8 cellular contexts compared by ENCODE assay signal in genomic region chr14:32417956-32418552, GRCh38.
DNase-seq lines count a peak whose midpoint lies in the region; ATAC-seq, FAIRE-seq and TF ChIP-seq lines count a peak whose summit lies in the region.
"Had no signal": no experiment of that assay in that cellular context is flagged by ENCODE, and none has a peak within 500 bp of the region (broad histone marks: within the 10 kb centered on the region; RNA-seq: fewer than 3 reads in every experiment).

No MANE protein-coding gene starts in this region.

- H3K27me3 ChIP-seq in SK-N-SH (ENCODE audit: insufficient read depth) (no peaks in the 10 kb centered on the region), heart left ventricle (no peaks in the 10 kb centered on the region), stomach (no peaks in the 10 kb centered on the region)

- TF ChIP-seq POLR2A in heart left ventricle (IDR thresholded peaks at IDR 0.05) (no peak), stomach (IDR thresholded peaks at IDR 0.05) (no peak)

- ATAC-seq in heart left ventricle = peak; percentile 18 to 50 (median 40)

- H3K9me2 ChIP-seq in SK-N-SH = no peaks in the 10 kb centered on the region

- POLR2A ChIA-PET in SK-N-SH (lab: Yijun Ruan, JAX) = no interaction called here

- H3K27ac ChIP-seq in SK-N-SH (ENCODE audit: low read depth in 2 of 2, low read length in 1 of 2) = peak overlapping the region; percentile 94 to 95
- H3K27ac ChIP-seq in heart left ventricle = peak overlapping the region; percentile 56 to 85 (median 76)
- H3K27ac ChIP-seq in stomach = no peak overlapping the region

- no peaks in the 10 kb centered on the region for H3K9me3 ChIP-seq in SK-N-SH
- H3K9me3 ChIP-seq in heart left ventricle = peaks cover 0 to 11% (median 0%) of the 10 kb centered on the region in 12 donors
- H3K9me3 ChIP-seq in stomach = peaks cover 0 to 9% (median 3%) of the 10 kb centered on the region in 4 donors

- peaks cover 51% of the 10 kb centered on the region for H3F3A ChIP-seq in SK-N-SH (replicated peaks; ENCODE audit: insufficient read depth)

- no peak for TF ChIP-seq CTCF in SK-N-SH (IDR thresholded peaks at IDR 0.05)
- no peak for TF ChIP-seq CTCF in heart left ventricle (IDR thresholded peaks at IDR 0.05)
- no peak for TF ChIP-seq CTCF in stomach (IDR thresholded peaks at IDR 0.05)

- 12% methylated on average over 4 of the region's 4 CpGs for WGBS in SK-N-SH (ENCODE audit: low lambda C conversion rate)
- 27 to 30% (median 28%) methylated on average over 4 of the region's 4 CpGs for WGBS in heart left ventricle, 4 donors
- WGBS in stomach, 5 donors = 29 to 38% (median 36%) methylated on average over 4 of the region's 4 CpGs

- H2AFZ ChIP-seq in SK-N-SH (ENCODE audit: low read depth) = peak overlapping the region; percentile 37; the same call in 1 of the 2 replicates

- H3K9ac ChIP-seq in SK-N-SH = peak overlapping the region; percentile 68

- H3K4me1 ChIP-seq in SK-N-SH (ENCODE audit: control insufficient read depth in 1 of 2, insufficient read depth in 2 of 2, low read depth in 1 of 2, low read length in 1 of 2) = peaks cover 32 to 37% of the 10 kb centered on the region in 2 experiments; a peak in 3 of 4 replicates
- peaks cover 0 to 29% (median 11%) of the 10 kb centered on the region in 12 donors for H3K4me1 ChIP-seq in heart left ventricle
- H3K4me1 ChIP-seq in stomach = peaks cover 0 to 11% (median 5%) of the 10 kb centered on the region in 4 donors

- CTCF ChIA-PET in SK-N-SH (lab: Yijun Ruan, JAX) = no interaction called here

- TF ChIP-seq EP300 in SK-N-SH (IDR thresholded peaks at IDR 0.05; ENCODE audit: borderline replicate concordance in 1 of 2, low read depth in 1 of 2, low read length in 1 of 2) (peak; percentile 79 to 91), stomach (IDR thresholded peaks at IDR 0.05) (no peak)

- H3K4me3 ChIP-seq in SK-N-SH (ENCODE audit: low read depth in 2 of 2, low read length in 1 of 2) (no peak overlapping the region), heart left ventricle (peak overlapping the region in 9 of 12 donors; percentile 8 to 50 (median 36)), stomach (no peak overlapping the region)

- no peaks in the 10 kb centered on the region for H4K20me1 ChIP-seq in SK-N-SH (ENCODE audit: insufficient read depth)

- TF ChIP-seq RAD21 in SK-N-SH (IDR thresholded peaks at IDR 0.05; ENCODE audit: low read length) = no peak

- FAIRE-seq in HTR-8/SVneo (lab: Jason Lieb, UNC) = peak; percentile 48

- no peaks in the 10 kb centered on the region; the same call in 1 of the 2 replicates for H3K79me2 ChIP-seq in SK-N-SH (ENCODE audit: insufficient read depth)

- intact Hi-C loops in heart left ventricle (cut with DNase I) = loop anchor here in 3 of 10 donors (5.0 kb wide), 1 partner anchor 39 kb away; no protein-coding TSS in a partner anchor
- intact Hi-C loops in stomach (cut with DNase I; ENCODE audit: low total_unique reads) = no loop called here

- peak overlapping the region; percentile 51 for H3K4me2 ChIP-seq in SK-N-SH

- H3K36me3 ChIP-seq in SK-N-SH (replicated peaks in 1 of 2; ENCODE audit: control insufficient read depth in 1 of 2, insufficient read depth in 2 of 2, low read length in 1 of 2) (no peaks in the 10 kb centered on the region), heart left ventricle (no peaks in the 10 kb centered on the region), stomach (no peaks in the 10 kb centered on the region)

- DNase-seq in HTR-8/SVneo (ENCODE audit: insufficient read length, low spot score) (peak; percentile 5), SK-N-SH (no peak), heart left ventricle (peak in 3 of 5 donors; percentile 24 to 62 (median 51)), stomach (peak; percentile 26), NCI-H524 treated with DMSO at 0.1 percent for 48 hours (lab: John Stamatoyannopoulos, UW) (no peak), T1000 (lab: John Stamatoyannopoulos, UW) (no peak)
- DNase-seq in activated CD8-positive, alpha-beta memory T cell treated with anti-CD3 and anti-CD28 coated beads, Interleukin-2, amount 50 U/mL, for 4 hours = no peak
- DNase-seq: activated T-cell treated with anti-CD3 and anti-CD28 coated beads, Interleukin-2, amount 50 U/mL, for 48 hours had no signal

TF ChIP-seq in SK-N-SH, 30 proteins besides CTCF, POLR2A, EP300 and RAD21 (continues in another document):
- peak; percentile 63; the same call in 1 of the 2 replicates for TF ChIP-seq TEAD4 (IDR thresholded peaks at IDR 0.05; ENCODE audit: borderline replicate concordance, insufficient read depth)
- no peak for TF ChIP-seq EZH2phosphoT487 (IDR thresholded peaks at IDR 0.05; ENCODE audit: borderline replicate concordance, low read depth)
- TF ChIP-seq SIN3A (IDR thresholded peaks at IDR 0.05; ENCODE audit: borderline replicate concordance, low read depth, low read length) = no peak
- no peak for TF ChIP-seq GABPA (IDR thresholded peaks at IDR 0.05; ENCODE audit: low read depth)
- peak; percentile 86 for TF ChIP-seq PBX3 (IDR thresholded peaks at IDR 0.05)
- TF ChIP-seq RXRA (IDR thresholded peaks at IDR 0.05; ENCODE audit: borderline replicate concordance, low read depth) = peak; percentile 99
- no peak for TF ChIP-seq MXI1 (IDR thresholded peaks at IDR 0.05; ENCODE audit: low read depth, low read length)
- TF ChIP-seq RCOR1 (IDR thresholded peaks at IDR 0.05; ENCODE audit: low read length) = 0 out of 2 replicates have a peak, but pooled peaks have one; percentile 39
- peak; percentile 75 for TF ChIP-seq MEF2A (IDR thresholded peaks at IDR 0.05; ENCODE audit: borderline replicate concordance, low read depth)
- TF ChIP-seq, protein P1, sequence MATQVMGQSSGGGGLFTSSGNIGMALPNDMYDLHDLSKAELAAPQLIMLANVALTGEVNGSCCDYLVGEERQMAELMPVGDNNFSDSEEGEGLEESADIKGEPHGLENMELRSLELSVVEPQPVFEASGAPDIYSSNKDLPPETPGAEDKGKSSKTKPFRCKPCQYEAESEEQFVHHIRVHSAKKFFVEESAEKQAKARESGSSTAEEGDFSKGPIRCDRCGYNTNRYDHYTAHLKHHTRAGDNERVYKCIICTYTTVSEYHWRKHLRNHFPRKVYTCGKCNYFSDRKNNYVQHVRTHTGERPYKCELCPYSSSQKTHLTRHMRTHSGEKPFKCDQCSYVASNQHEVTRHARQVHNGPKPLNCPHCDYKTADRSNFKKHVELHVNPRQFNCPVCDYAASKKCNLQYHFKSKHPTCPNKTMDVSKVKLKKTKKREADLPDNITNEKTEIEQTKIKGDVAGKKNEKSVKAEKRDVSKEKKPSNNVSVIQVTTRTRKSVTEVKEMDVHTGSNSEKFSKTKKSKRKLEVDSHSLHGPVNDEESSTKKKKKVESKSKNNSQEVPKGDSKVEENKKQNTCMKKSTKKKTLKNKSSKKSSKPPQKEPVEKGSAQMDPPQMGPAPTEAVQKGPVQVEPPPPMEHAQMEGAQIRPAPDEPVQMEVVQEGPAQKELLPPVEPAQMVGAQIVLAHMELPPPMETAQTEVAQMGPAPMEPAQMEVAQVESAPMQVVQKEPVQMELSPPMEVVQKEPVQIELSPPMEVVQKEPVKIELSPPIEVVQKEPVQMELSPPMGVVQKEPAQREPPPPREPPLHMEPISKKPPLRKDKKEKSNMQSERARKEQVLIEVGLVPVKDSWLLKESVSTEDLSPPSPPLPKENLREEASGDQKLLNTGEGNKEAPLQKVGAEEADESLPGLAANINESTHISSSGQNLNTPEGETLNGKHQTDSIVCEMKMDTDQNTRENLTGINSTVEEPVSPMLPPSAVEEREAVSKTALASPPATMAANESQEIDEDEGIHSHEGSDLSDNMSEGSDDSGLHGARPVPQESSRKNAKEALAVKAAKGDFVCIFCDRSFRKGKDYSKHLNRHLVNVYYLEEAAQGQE (IDR thresholded peaks at IDR 0.05; ENCODE audit: low read depth, low read length) = peak; percentile 29; the same call in 1 of the 2 replicates
- TF ChIP-seq RFX5 (IDR thresholded peaks at IDR 0.05; ENCODE audit: low read length) = no peak
- TF ChIP-seq, protein P2, sequence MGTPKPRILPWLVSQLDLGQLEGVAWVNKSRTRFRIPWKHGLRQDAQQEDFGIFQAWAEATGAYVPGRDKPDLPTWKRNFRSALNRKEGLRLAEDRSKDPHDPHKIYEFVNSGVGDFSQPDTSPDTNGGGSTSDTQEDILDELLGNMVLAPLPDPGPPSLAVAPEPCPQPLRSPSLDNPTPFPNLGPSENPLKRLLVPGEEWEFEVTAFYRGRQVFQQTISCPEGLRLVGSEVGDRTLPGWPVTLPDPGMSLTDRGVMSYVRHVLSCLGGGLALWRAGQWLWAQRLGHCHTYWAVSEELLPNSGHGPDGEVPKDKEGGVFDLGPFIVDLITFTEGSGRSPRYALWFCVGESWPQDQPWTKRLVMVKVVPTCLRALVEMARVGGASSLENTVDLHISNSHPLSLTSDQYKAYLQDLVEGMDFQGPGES (IDR thresholded peaks at IDR 0.05; ENCODE audit: low read depth, low read length) = no peak
- TF ChIP-seq ZBTB33 (IDR thresholded peaks at IDR 0.05; ENCODE audit: borderline replicate concordance, low read depth) = no peak; the same call in 1 of the 2 replicates
- peak; percentile 5 for TF ChIP-seq CHD2 (IDR thresholded peaks at IDR 0.05; ENCODE audit: low read length, partially characterized antibody)
- TF ChIP-seq NRF1 (IDR thresholded peaks at IDR 0.05; ENCODE audit: low read depth, low read length) = no peak

Comparison
In these comparisons a context has a peak if more than half of its experiments do, and no peak if none do; other contexts are left out.
1. DNase-seq: peak in HTR-8/SVneo (single experiment), heart left ventricle (3 of 5) and stomach (single experiment); none in SK-N-SH (single experiment), NCI-H524 treated with DMSO at 0.1 percent for 48 hours (single experiment), T1000 (single experiment) and activated CD8-positive, alpha-beta memory T cell treated with anti-CD3 and anti-CD28 coated beads, Interleukin-2, amount 50 U/mL, for 4 hours (single experiment).
2. H3K27ac ChIP-seq: peak in SK-N-SH (2 of 2) and heart left ventricle (12 of 12); none in stomach (0 of 5).
3. H3K4me3 ChIP-seq: peak in heart left ventricle (9 of 12); none in SK-N-SH (0 of 2) and stomach (0 of 4).